ENCODE assay signal across 1 cellular context in the genomic region with DNA sequence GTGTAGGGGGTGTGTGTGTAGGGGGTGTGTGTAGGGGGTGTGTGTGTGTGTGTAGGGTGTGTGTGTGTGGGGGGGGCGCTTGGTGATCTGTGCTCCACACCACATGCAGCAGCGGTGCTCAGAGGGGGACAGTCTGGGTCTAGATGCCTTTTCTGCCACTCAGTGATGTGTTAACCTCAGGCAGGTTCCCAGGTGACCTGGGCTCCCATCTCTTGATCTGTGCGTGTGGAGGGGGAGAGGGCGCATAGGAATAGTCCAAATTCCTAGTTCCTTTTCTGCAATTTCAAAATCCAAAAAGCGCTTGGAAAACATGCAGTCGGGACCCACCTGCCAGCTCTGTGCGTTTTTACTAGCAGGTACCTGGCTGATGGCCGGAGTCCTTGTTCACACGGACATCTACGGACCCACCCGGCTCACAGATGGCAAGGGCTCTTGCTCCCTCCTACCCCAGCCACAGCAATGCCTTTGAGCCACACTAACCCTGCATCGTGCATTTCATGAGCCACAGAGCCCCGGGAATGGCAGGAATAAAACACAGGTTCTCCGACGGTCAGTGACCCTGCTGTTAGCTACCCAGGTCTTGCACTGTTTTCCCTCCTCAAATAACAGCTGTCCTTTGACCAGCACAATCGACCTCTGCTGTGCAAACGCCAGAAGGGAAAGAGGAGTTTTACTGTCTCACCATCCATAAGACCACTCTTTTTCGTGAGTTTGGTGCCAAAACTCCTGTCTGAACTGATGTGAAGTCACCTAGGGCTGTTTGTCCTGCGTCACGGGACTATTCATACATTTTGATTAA.
TF ChIP-seq lines count a peak whose summit lies in the region.

No MANE protein-coding gene starts in this region.

TF ChIP-seq in H1, 55 proteins besides CTCF, POLR2A, EP300 and RAD21 (continued from another document):
- TF ChIP-seq, protein P1, sequence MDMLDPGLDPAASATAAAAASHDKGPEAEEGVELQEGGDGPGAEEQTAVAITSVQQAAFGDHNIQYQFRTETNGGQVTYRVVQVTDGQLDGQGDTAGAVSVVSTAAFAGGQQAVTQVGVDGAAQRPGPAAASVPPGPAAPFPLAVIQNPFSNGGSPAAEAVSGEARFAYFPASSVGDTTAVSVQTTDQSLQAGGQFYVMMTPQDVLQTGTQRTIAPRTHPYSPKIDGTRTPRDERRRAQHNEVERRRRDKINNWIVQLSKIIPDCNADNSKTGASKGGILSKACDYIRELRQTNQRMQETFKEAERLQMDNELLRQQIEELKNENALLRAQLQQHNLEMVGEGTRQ (IDR thresholded peaks at IDR 0.05; ENCODE audit: low read length): no peak
- no peak for TF ChIP-seq SRF (IDR thresholded peaks at IDR 0.05; ENCODE audit: low read depth, low read length)
- no peak for TF ChIP-seq HDAC6 (IDR thresholded peaks at IDR 0.05; ENCODE audit: low read depth, low read length)
- TF ChIP-seq CREB1 (IDR thresholded peaks at IDR 0.05): no peak
- TF ChIP-seq TBP (IDR thresholded peaks at IDR 0.05; ENCODE audit: low read depth, low read length): no peak
- no peak for TF ChIP-seq BCL11A (IDR thresholded peaks at IDR 0.05; ENCODE audit: low read depth in 2 of 2, low read length in 2 of 2)
- TF ChIP-seq POLR2AphosphoS5 (IDR thresholded peaks at IDR 0.05; ENCODE audit: low read depth, low read length): no peak
- TF ChIP-seq RXRA (IDR thresholded peaks at IDR 0.05; ENCODE audit: insufficient read depth, low read depth, low read length): no peak
- TF ChIP-seq JUN (IDR thresholded peaks at IDR 0.05; ENCODE audit: low read depth, low read length): no peak
- TF ChIP-seq RFX5 (IDR thresholded peaks at IDR 0.05; ENCODE audit: borderline replicate concordance, low read depth, low read length): no peak
- no peak for TF ChIP-seq TEAD4 (IDR thresholded peaks at IDR 0.05; ENCODE audit: low read depth, low read length)
- TF ChIP-seq EZH2 (IDR thresholded peaks at IDR 0.05; ENCODE audit: low read depth, low read length, severe bottlenecking): no peak
- no peak for TF ChIP-seq KDM5A (IDR thresholded peaks at IDR 0.05; ENCODE audit: low read length)
- no peak for TF ChIP-seq BACH1 (IDR thresholded peaks at IDR 0.05; ENCODE audit: low read length)
- TF ChIP-seq GABPA (IDR thresholded peaks at IDR 0.05; ENCODE audit: borderline replicate concordance, insufficient read depth, low read length): no peak
- TF ChIP-seq SAP30 (IDR thresholded peaks at IDR 0.05; ENCODE audit: insufficient read depth, insufficient replicate concordance, low read length): no peak
